Comparison of ENCODE assay signal across 8 cellular contexts in genomic region chr11:118251858-118252652, GRCh38. TPM values are rescaled to one million over a fixed set of nuclear protein-coding genes. Genes with fewer than 3 reads are reported as not detected.
DNase-seq lines count a peak whose midpoint lies in the region; ATAC-seq and TF ChIP-seq lines count a peak whose summit lies in the region.

MPZL3 (minus strand) TSS chr11:118252365; CDS start chr11:118252294, 71 bp downstream.

- no peaks in the 10 kb centered on the region for H3K9me3 ChIP-seq in endodermal cell (ENCODE audit: control insufficient read depth, low read length)
- H3K9me3 ChIP-seq in mesenchymal stem cell (ENCODE audit: control insufficient read depth, low read length), result no peaks in the 10 kb centered on the region

- peaks cover 48% of the 10 kb centered on the region for H3K27me3 Mint-ChIP-seq in endodermal cell (ENCODE audit: insufficient read depth)

- H2BK5ac ChIP-seq in mesenchymal stem cell (ENCODE audit: low read depth, low read length, poor library complexity, severe bottlenecking), result no peak within 1 kb of the TSS

- no peak for TF ChIP-seq CTCF in endodermal cell (conservative IDR thresholded peaks at IDR 0.05)

- H2AFZ ChIP-seq in mesenchymal stem cell (ENCODE audit: low read depth, low read length), result peak within 1 kb of the TSS; percentile 72

- H3K27ac ChIP-seq in endodermal cell (ENCODE audit: low read depth, low read length) (peak within 1 kb of the TSS; percentile 72), mesenchymal stem cell (ENCODE audit: low read length, poor library complexity, severe bottlenecking) (no peak within 1 kb of the TSS)

- no peak within 1 kb of the TSS for H3K4ac ChIP-seq in mesenchymal stem cell (ENCODE audit: low read depth in 1 of 2, low read length in 2 of 2)

- no peaks in the 10 kb centered on the region for H3K9me3 Mint-ChIP-seq in endodermal cell

- peak within 1 kb of the TSS; percentile 2 for H3K4me2 ChIP-seq in mesenchymal stem cell (ENCODE audit: low read length, poor library complexity, severe bottlenecking)

- H2BK12ac ChIP-seq in mesenchymal stem cell (ENCODE audit: low read length in 2 of 2), result no peak within 1 kb of the TSS

- H3K36me3 ChIP-seq in endodermal cell (ENCODE audit: control insufficient read depth, insufficient read depth, low read length), result no peaks in the 10 kb centered on the region
- H3K36me3 ChIP-seq in mesenchymal stem cell (ENCODE audit: control insufficient read depth in 1 of 2, insufficient read depth in 2 of 2, low read depth in 1 of 2, low read length in 2 of 2), result no peaks in the 10 kb centered on the region

- peak within 1 kb of the TSS; percentile 100 for H3K27ac Mint-ChIP-seq in endodermal cell

- peak within 1 kb of the TSS; percentile 93 for H3K9ac ChIP-seq in endodermal cell (ENCODE audit: extremely low read depth, low read length, poor library complexity, severe bottlenecking)
- H3K9ac ChIP-seq in mesenchymal stem cell (ENCODE audit: low read length), result peak within 1 kb of the TSS; percentile 80

- H3K36me3 Mint-ChIP-seq in endodermal cell (ENCODE audit: low read depth), result no peaks in the 10 kb centered on the region

- H3K79me1 ChIP-seq in mesenchymal stem cell (replicated peaks; ENCODE audit: low read length, poor library complexity, severe bottlenecking), result no peaks in the 10 kb centered on the region

- H3K27me3 ChIP-seq in endodermal cell (ENCODE audit: control insufficient read depth, insufficient read depth, low read length, poor library complexity, severe bottlenecking) (peaks cover 77% of the 10 kb centered on the region), mesenchymal stem cell (ENCODE audit: control insufficient read depth in 1 of 2, insufficient read depth in 1 of 2, low read length in 2 of 2) (peaks cover 4 to 21% of the 10 kb centered on the region in 2 experiments)

- H4K91ac ChIP-seq in mesenchymal stem cell (ENCODE audit: low read length), result no peak within 1 kb of the TSS

- peak within 1 kb of the TSS in 1 of 2 experiments; percentile 37 for H3K18ac ChIP-seq in mesenchymal stem cell (ENCODE audit: low read depth in 1 of 2, low read length in 2 of 2)

- H2BK15ac ChIP-seq in mesenchymal stem cell (ENCODE audit: low read depth, poor library complexity, severe bottlenecking), result peak within 1 kb of the TSS; percentile 2

- peak; percentile 76 for DNase-seq in Ammon's horn (ENCODE audit: low spot score)
- DNase-seq in HUDEP-2 (lab: John Stamatoyannopoulos, UW; ENCODE audit: unreplicated experiment in 76 of 76), result peak in 59 of 76 experiments; percentile 4 to 60 (median 31)
- DNase-seq in NOMO-1 treated with DMSO at 0.1 percent for 48 hours (lab: John Stamatoyannopoulos, UW; ENCODE audit: unreplicated experiment), result peak; percentile 79
- peak; percentile 40 for DNase-seq in activated CD8-positive, alpha-beta memory T cell treated with anti-CD3 and anti-CD28 coated beads, Interleukin-2, amount 50 U/mL, for 24 hours (ENCODE audit: extremely low read depth)
- peak; percentile 93 for DNase-seq in endodermal cell
- DNase-seq in mesenchymal stem cell, result peak; percentile 26
- DNase-seq in stimulated activated CD8-positive, alpha-beta memory T cell treated with anti-CD3 and anti-CD28 coated beads, Interleukin-12 subunit alpha, Interleukin-12 subunit beta, amount 100 ng/mL, for 1 hour (ENCODE audit: low read depth), result peak; percentile 76

- H4K8ac ChIP-seq in mesenchymal stem cell (ENCODE audit: low read length), result peak within 1 kb of the TSS; percentile 40

- no peak within 1 kb of the TSS for H3K23ac ChIP-seq in mesenchymal stem cell (ENCODE audit: low read length in 2 of 2)

- H3K4me3 Mint-ChIP-seq in endodermal cell, result peak within 1 kb of the TSS; percentile 95

- H3K4me3 ChIP-seq in endodermal cell (ENCODE audit: low read length) (peak within 1 kb of the TSS; percentile 91), mesenchymal stem cell (ENCODE audit: insufficient read depth in 1 of 2, low read depth in 1 of 2, low read length in 2 of 2) (peak within 1 kb of the TSS; percentile 67 to 92)

- H3K14ac ChIP-seq in mesenchymal stem cell (ENCODE audit: low read length in 2 of 2), result no peak within 1 kb of the TSS

- no peak within 1 kb of the TSS for H2AK5ac ChIP-seq in mesenchymal stem cell (ENCODE audit: low read length, severe bottlenecking)

- 19 to 28% methylated on average over 17 to 33 of the region's 33 CpGs for WGBS in endodermal cell (ENCODE audit: insufficient coverage in 1 of 2, insufficient read length in 1 of 2), 2 experiments
- 47% methylated on average over 30 of the region's 33 CpGs for WGBS in mesenchymal stem cell

- H3K4me1 ChIP-seq in endodermal cell (ENCODE audit: control insufficient read depth, insufficient read depth, low read length) (no peaks in the 10 kb centered on the region), mesenchymal stem cell (ENCODE audit: control insufficient read depth, insufficient read depth, low read depth, low read length) (no peaks in the 10 kb centered on the region)

- peak; percentile 68 for ATAC-seq in GM19372 (IDR thresholded peaks at IDR 0.05; ENCODE audit: low read depth, unreplicated experiment)

- peaks cover 6% of the 10 kb centered on the region for H3K4me1 Mint-ChIP-seq in endodermal cell

- H2BK120ac ChIP-seq in mesenchymal stem cell (ENCODE audit: low read depth, low read length), result peak within 1 kb of the TSS; percentile 3

RNA-seq across cellular contexts. Expression of gene MPZL3, which starts in this region (rescaled TPM):
- 1 to 10 TPM; 4.1 to 5.7 TPM for total RNA-seq in endodermal cell
- 0.32 TPM for polyA plus RNA-seq in endodermal cell (2013, experiment 1 of 2)
- 0.54 TPM for polyA plus RNA-seq in endodermal cell (2013, experiment 2 of 2)
- polyA plus RNA-seq in mesenchymal stem cell (2013, experiment 1 of 2), result 0.15 TPM
- 0.11 TPM for polyA plus RNA-seq in mesenchymal stem cell (2013, experiment 2 of 2)

Comparison
In these comparisons a context has a peak if more than half of its experiments do, and no peak if none do; other contexts are left out.
1. DNase-seq: peak in every context shown above with its lines; median percentile 93 in endodermal cell; 79 in NOMO-1 treated with DMSO at 0.1 percent for 48 hours; 76 in Ammon's horn; 76 in stimulated activated CD8-positive, alpha-beta memory T cell treated with anti-CD3 and anti-CD28 coated beads, Interleukin-12 subunit alpha, Interleukin-12 subunit beta, amount 100 ng/mL, for 1 hour; 40 in activated CD8-positive, alpha-beta memory T cell treated with anti-CD3 and anti-CD28 coated beads, Interleukin-2, amount 50 U/mL, for 24 hours; 31 in HUDEP-2; 26 in mesenchymal stem cell.